Comparison of ENCODE assay signal across 27 cellular contexts in the genomic region with DNA sequence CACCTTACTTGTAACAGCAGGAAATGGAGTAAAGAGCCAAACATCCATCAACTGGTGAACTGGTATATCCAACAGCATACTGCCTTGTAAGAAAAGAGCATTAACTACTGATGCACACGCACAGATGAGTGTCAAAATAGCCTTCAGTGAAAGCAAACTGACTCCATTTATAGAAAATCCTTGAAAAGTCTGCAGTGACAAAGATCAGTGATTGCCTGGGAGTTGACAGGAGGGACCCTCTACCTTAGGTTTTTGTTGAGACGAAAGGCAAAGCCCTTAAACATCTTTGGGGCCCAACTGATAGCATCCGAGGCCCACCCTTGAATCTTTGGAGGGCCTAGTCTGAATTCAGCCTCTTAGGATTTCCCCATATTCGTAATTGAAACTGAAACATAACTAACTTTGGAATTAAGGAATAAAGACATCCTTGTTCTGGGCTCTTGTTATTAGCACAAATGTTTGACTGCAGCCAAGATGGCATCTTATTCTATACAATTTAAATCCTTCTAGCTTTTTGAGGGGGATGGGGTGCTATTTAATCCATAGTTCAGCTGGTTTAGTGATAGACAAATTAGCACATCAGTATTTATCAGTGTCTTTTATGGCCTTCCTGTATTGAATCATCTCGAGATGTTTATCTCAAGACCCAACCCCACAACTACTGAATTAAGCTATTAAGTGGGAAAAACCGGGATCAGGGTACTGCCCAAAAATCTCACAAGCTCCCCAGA.
"Had no signal": no experiment of that assay in that cellular context is flagged by ENCODE, and none has a peak within 500 bp of the region (broad histone marks: within the 10 kb centered on the region; RNA-seq: fewer than 3 reads in every experiment).

No MANE protein-coding gene starts in this region.

- DNase-seq: activated CD4-positive, alpha-beta T cell treated with anti-CD3 and anti-CD28 coated beads, Interleukin-2, amount 50 U/mL, for 1 hour; activated CD4-positive, CD25-positive, alpha-beta regulatory T cell; activated CD8-positive, alpha-beta memory T cell treated with anti-CD3 and anti-CD28 coated beads, Interleukin-2, amount 50 U/mL, for 4 hours; activated CD8-positive, alpha-beta T cell treated with anti-CD3 and anti-CD28 coated beads for 36 hours; activated naive CD4-positive, alpha-beta T cell; amygdala; Kasumi-1; MV-4-11; NCI-H1092 treated with DMSO at 0.1 percent for 48 hours; NCI-H1417 treated with DMSO at 0.1 percent for 48 hours; NCI-H1694; NCI-H2029; NCI-H2107; NCI-H2171 treated with DMSO at 0.1 percent for 48 hours; NCI-H226; NCI-H526; NCI-H774; NK-92 treated with Interleukin-12 subunit alpha and Interleukin-12 subunit beta, amount 100 ng/mL, for 24 hours; OCI-M1; SHP77 treated with DMSO at 0.1 percent for 48 hours; T-helper 17 cell; T-helper 9 cell had no signal

- H3K27ac Mint-ChIP-seq: activated CD8-positive, alpha-beta T cell treated with anti-CD3 and anti-CD28 coated beads for 36 hours; activated naive CD8-positive, alpha-beta T cell; brain; T-helper 17 cell had no signal

- H3K27me3 Mint-ChIP-seq: activated CD8-positive, alpha-beta T cell treated with anti-CD3 and anti-CD28 coated beads for 36 hours; activated naive CD8-positive, alpha-beta T cell; T-helper 17 cell had no signal

- ATAC-seq: activated CD8-positive, alpha-beta T cell treated with anti-CD3 and anti-CD28 coated beads for 36 hours; T-helper 17 cell had no signal

- FAIRE-seq: astrocyte, RCC 7860, TTC549 had no signal

- H3K4me3 Mint-ChIP-seq: activated CD8-positive, alpha-beta T cell treated with anti-CD3 and anti-CD28 coated beads for 36 hours; activated naive CD8-positive, alpha-beta T cell; brain; T-helper 17 cell had no signal
